23 cellular contexts compared by ENCODE assay signal in genomic region chr14:100607611-100607956, GRCh38. TPM values are rescaled to one million over a fixed set of nuclear protein-coding genes. Genes with fewer than 3 reads are reported as not detected.
"Had no signal": no experiment of that assay in that cellular context is flagged by ENCODE, and none has a peak within 500 bp of the region (broad histone marks: within the 10 kb centered on the region; RNA-seq: fewer than 3 reads in every experiment).

No MANE protein-coding gene starts in this region.

- DNase-seq: activated B cell treated with CpG ODN at 0.5 μM for 24 hours; activated CD4-positive, alpha-beta T cell treated with anti-CD3 and anti-CD28 coated beads for 36 hours; activated CD4-positive, alpha-beta T cell treated with anti-CD3 and anti-CD28 coated beads, Interleukin-2, amount 50 U/mL, for 48 hours; activated CD8-positive, alpha-beta memory T cell treated with anti-CD3 and anti-CD28 coated beads, Interleukin-2, amount 50 U/mL, for 48 hours; activated gamma-delta T cell; activated naive CD4-positive, alpha-beta T cell treated with anti-CD3 and anti-CD28 coated beads, Interleukin-2, amount 50 U/mL, for 16 hours; activated naive CD8-positive, alpha-beta T cell treated with anti-CD3 and anti-CD28 coated beads, Interleukin-2, amount 50 U/mL, for 24 hours; anterior cingulate cortex; effector CD4-positive, alpha-beta T cell; erythroblast; foreskin fibroblast; heart right ventricle; islet precursor cell; left cardiac atrium; nephron progenitor cell; retina; stimulated activated CD4-positive, alpha-beta T cell treated with anti-CD3 and anti-CD28 coated beads, Interleukin-12 subunit alpha, Interleukin-12 subunit beta, amount 100 ng/mL, for 4 hours; stimulated activated naive CD8-positive, alpha-beta T cell treated with anti-CD3 and anti-CD28 coated beads, Interleukin-15, amount 100 ng/mL, for 72 hours; T1000; trophoblast cell had no signal

- ATAC-seq: activated CD4-positive, alpha-beta T cell treated with anti-CD3 and anti-CD28 coated beads for 36 hours; activated naive CD8-positive, alpha-beta T cell treated with anti-CD3 and anti-CD28 coated beads, Interleukin-2, amount 50 U/mL, for 24 hours; body of pancreas; heart right ventricle; left cardiac atrium; stimulated activated naive CD8-positive, alpha-beta T cell treated with anti-CD3 and anti-CD28 coated beads, Interleukin-15, amount 100 ng/mL, for 72 hours had no signal

- H3K4me1 ChIP-seq: body of pancreas, heart right ventricle, vagina had no signal

- H3K9me3 ChIP-seq: body of pancreas, vagina had no signal

- H3K27me3 ChIP-seq: body of pancreas, cardiac muscle cell, vagina had no signal

- H3K4me3 ChIP-seq: body of pancreas, cardiac muscle cell, heart right ventricle, vagina had no signal

- H3K27ac ChIP-seq: body of pancreas, cardiac muscle cell, heart right ventricle, vagina had no signal

- H3K36me3 ChIP-seq: cardiac muscle cell, heart right ventricle, vagina had no signal

RNA-seq across cellular contexts. Expression of gene BEGAIN, which starts 20.4 kb away (rescaled TPM):
- total RNA-seq: activated B cell treated with CpG ODN at 0.5 μM for 24 hours, cardiac muscle cell had no signal
- polyA plus RNA-seq: cardiac muscle cell had no signal
